In the genomic region with DNA sequence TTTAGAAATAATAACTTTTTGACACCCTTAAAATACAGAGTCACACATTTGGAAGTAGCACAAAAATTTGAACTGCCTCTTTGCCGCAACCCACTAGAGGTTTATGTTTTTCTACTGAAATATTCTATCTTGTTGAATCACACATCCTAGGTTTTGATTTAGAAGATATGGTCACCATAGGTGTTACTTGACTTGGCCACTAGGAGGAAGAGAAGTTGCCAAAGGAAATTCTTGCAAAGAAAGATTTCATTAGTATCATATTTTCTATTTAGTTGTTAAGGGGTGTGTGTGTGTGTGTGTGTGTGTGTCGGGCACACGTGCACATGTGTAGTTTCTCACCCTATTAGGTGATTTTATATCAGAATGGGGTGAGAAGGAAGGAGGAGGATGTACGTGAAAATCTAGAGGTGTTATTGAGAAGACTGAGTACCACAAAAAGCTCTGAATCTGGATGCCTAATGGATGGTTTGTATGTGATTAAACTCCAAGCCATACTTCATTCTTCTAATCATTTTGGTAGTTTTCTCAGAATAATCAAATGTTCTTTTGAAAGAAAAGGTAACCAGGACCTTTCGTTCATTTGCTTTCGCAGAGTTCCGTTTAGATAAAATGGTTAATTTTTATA, we compare ENCODE assay signal across 11 cellular contexts. TPM values are rescaled to one million over a fixed set of nuclear protein-coding genes. Genes with fewer than 3 reads are reported as not detected.
DNase-seq lines count a peak whose midpoint lies in the region; ATAC-seq and TF ChIP-seq lines count a peak whose summit lies in the region.
"Had no signal": no experiment of that assay in that cellular context is flagged by ENCODE, and none has a peak within 500 bp of the region (broad histone marks: within the 10 kb centered on the region; RNA-seq: fewer than 3 reads in every experiment).

No MANE protein-coding gene starts in this region.

- 0 out of 2 replicates have a peak, but pooled peaks cover 4% of the 10 kb centered on the region for H3F3A ChIP-seq in DOHH2 (ENCODE audit: control insufficient read depth, insufficient read depth)

- H3K9ac ChIP-seq in Karpas-422 (ENCODE audit: low read length) (no peak overlapping the region), mammary epithelial cell (ENCODE audit: insufficient read depth, low read length) (no peak overlapping the region)

- peak; percentile 49 for TF ChIP-seq CTCF in DOHH2 (IDR thresholded peaks at IDR 0.05; ENCODE audit: low read depth, low read length, poor library complexity, severe bottlenecking)
- TF ChIP-seq CTCF in mammary epithelial cell (conservative IDR thresholded peaks at IDR 0.05 in 1 of 2, IDR thresholded peaks at IDR 0.05 in 1 of 2; ENCODE audit: extremely low read depth in 1 of 2, insufficient read depth in 1 of 2, low read depth in 1 of 2, low read length in 2 of 2), result peak; percentile 47 to 48
- peak; percentile 51 for TF ChIP-seq CTCF in osteoblast (IDR thresholded peaks at IDR 0.05; ENCODE audit: extremely low read depth, low read depth, low read length)

- no peak overlapping the region for H3K27ac Mint-ChIP-seq in activated CD4-positive, alpha-beta memory T cell treated with anti-CD3 and anti-CD28 coated beads, Interleukin-2, amount 10 ng/mL, durations not matched to agents 7 days and 5 days

- H4K20me1 ChIP-seq in DOHH2 (ENCODE audit: control insufficient read depth, insufficient read depth, low read depth, low read length), result peaks cover 9% of the 10 kb centered on the region; the same call in 1 of the 2 replicates
- H4K20me1 ChIP-seq in Karpas-422 (ENCODE audit: insufficient read depth, low read depth, low read length), result no peaks in the 10 kb centered on the region
- H4K20me1 ChIP-seq in mammary epithelial cell (ENCODE audit: insufficient read depth, low read length), result peaks cover 2% of the 10 kb centered on the region
- H4K20me1 ChIP-seq in osteoblast (ENCODE audit: insufficient read depth, low read length), result peaks cover 56% of the 10 kb centered on the region

- peaks cover 3% of the 10 kb centered on the region for H3K36me3 Mint-ChIP-seq in activated CD4-positive, alpha-beta memory T cell treated with anti-CD3 and anti-CD28 coated beads, Interleukin-2, amount 10 ng/mL, durations not matched to agents 7 days and 5 days (ENCODE audit: low read depth)

- no peak overlapping the region for H2AFZ ChIP-seq in Karpas-422 (ENCODE audit: low read length)
- no peak overlapping the region for H2AFZ ChIP-seq in mammary epithelial cell (ENCODE audit: low read depth, low read length)
- no peak overlapping the region for H2AFZ ChIP-seq in osteoblast (ENCODE audit: low read length)

- POLR2A ChIA-PET in activated CD4-positive, alpha-beta memory T cell treated with anti-CD3 and anti-CD28 coated beads, Interleukin-2, amount 10 ng/mL, durations not matched to agents 7 days and 5 days (lab: Charles Lee), result no interaction called here

- no peak overlapping the region for H3K4me3 ChIP-seq in DOHH2 (ENCODE audit: low read length)
- H3K4me3 ChIP-seq in Karpas-422 (ENCODE audit: low read length), result no peak overlapping the region
- H3K4me3 ChIP-seq in mammary epithelial cell (replicated peaks in 1 of 3; ENCODE audit: insufficient read depth in 1 of 3, low read depth in 2 of 3, low read length in 3 of 3), result no peak overlapping the region
- no peak overlapping the region for H3K4me3 ChIP-seq in osteoblast (ENCODE audit: insufficient read depth, low read length)
- H3K4me3 ChIP-seq in aorta (ENCODE audit: low read length in 2 of 2), result no peak overlapping the region
- H3K4me3 ChIP-seq: SJSA1 had no signal

- no peaks in the 10 kb centered on the region for H3K9me3 ChIP-seq in DOHH2 (ENCODE audit: control insufficient read depth, insufficient read depth, low read length)
- H3K9me3 ChIP-seq in Karpas-422 (ENCODE audit: low read length), result no peaks in the 10 kb centered on the region
- no peaks in the 10 kb centered on the region for H3K9me3 ChIP-seq in mammary epithelial cell (replicated peaks; ENCODE audit: insufficient read depth, low read length)
- H3K9me3 ChIP-seq in osteoblast (ENCODE audit: low read depth, low read length), result no peaks in the 10 kb centered on the region
- H3K9me3 ChIP-seq in aorta (ENCODE audit: control insufficient read depth, low read length), result no peaks in the 10 kb centered on the region
- H3K9me3 ChIP-seq: SJSA1 had no signal

- no peaks in the 10 kb centered on the region for H3K9me3 Mint-ChIP-seq in activated CD4-positive, alpha-beta memory T cell treated with anti-CD3 and anti-CD28 coated beads, Interleukin-2, amount 10 ng/mL, durations not matched to agents 7 days and 5 days

- dilution Hi-C loops in mammary epithelial cell (cut with HindIII; ENCODE audit: low sequenced_read_pairs), result no loop called here

- H3K9me2 ChIP-seq in DOHH2 (replicated peaks; ENCODE audit: control insufficient read depth, low read length) (no peaks in the 10 kb centered on the region), Karpas-422 (replicated peaks; ENCODE audit: insufficient read depth, low read length) (no peaks in the 10 kb centered on the region)

- no peaks in the 10 kb centered on the region for H3K4me1 ChIP-seq in DOHH2 (ENCODE audit: control insufficient read depth, low read length)
- H3K4me1 ChIP-seq in Karpas-422 (ENCODE audit: low read length), result peaks cover 37% of the 10 kb centered on the region
- no peaks in the 10 kb centered on the region for H3K4me1 ChIP-seq in mammary epithelial cell (ENCODE audit: insufficient read depth, low read length)
- H3K4me1 ChIP-seq in osteoblast (ENCODE audit: insufficient read depth, low read length), result no peaks in the 10 kb centered on the region
- peaks cover 0 to 14% of the 10 kb centered on the region in 2 donors for H3K4me1 ChIP-seq in aorta (ENCODE audit: control insufficient read depth in 1 of 2, insufficient read depth in 2 of 2, low read length in 2 of 2)

- H3K4me3 Mint-ChIP-seq in activated CD4-positive, alpha-beta memory T cell treated with anti-CD3 and anti-CD28 coated beads, Interleukin-2, amount 10 ng/mL, durations not matched to agents 7 days and 5 days, result no peak overlapping the region

- H3K79me2 ChIP-seq in DOHH2 (ENCODE audit: control insufficient read depth, low read length) (peaks cover 91% of the 10 kb centered on the region), Karpas-422 (ENCODE audit: low read length) (peaks cover 100% of the 10 kb centered on the region), mammary epithelial cell (ENCODE audit: insufficient read depth, low read length) (peaks cover 81% of the 10 kb centered on the region), osteoblast (ENCODE audit: insufficient read depth, low read length) (peaks cover 82% of the 10 kb centered on the region)

- H3K27me3 ChIP-seq in DOHH2 (ENCODE audit: control insufficient read depth, low read length), result no peaks in the 10 kb centered on the region
- H3K27me3 ChIP-seq in Karpas-422 (ENCODE audit: low read length), result no peaks in the 10 kb centered on the region
- H3K27me3 ChIP-seq in mammary epithelial cell (ENCODE audit: insufficient read depth, low read length), result no peaks in the 10 kb centered on the region
- no peaks in the 10 kb centered on the region for H3K27me3 ChIP-seq in osteoblast (ENCODE audit: insufficient read depth, low read length)
- H3K27me3 ChIP-seq in aorta (ENCODE audit: control insufficient read depth in 1 of 2, insufficient read depth in 2 of 2, low read length in 1 of 2), result no peaks in the 10 kb centered on the region
- H3K27me3 ChIP-seq: SJSA1 had no signal

- H3K4me2 ChIP-seq in DOHH2 (ENCODE audit: low read length), result no peak overlapping the region
- no peak overlapping the region for H3K4me2 ChIP-seq in Karpas-422 (ENCODE audit: low read depth, low read length, poor library complexity, severe bottlenecking)
- no peak overlapping the region for H3K4me2 ChIP-seq in mammary epithelial cell (ENCODE audit: insufficient read depth, low read depth, low read length)
- no peak overlapping the region for H3K4me2 ChIP-seq in osteoblast (ENCODE audit: insufficient read depth, low read length)

- no TSS peak for BruUV-seq in mammary epithelial cell (replicated peaks; lab: Mats Ljungman, UMichigan)

- H3K36me3 ChIP-seq in DOHH2 (ENCODE audit: control insufficient read depth, low read length) (peaks cover 5% of the 10 kb centered on the region; the same call in 1 of the 2 replicates), Karpas-422 (ENCODE audit: insufficient read depth, low read length) (no peaks in the 10 kb centered on the region), mammary epithelial cell (ENCODE audit: insufficient read depth, low read length) (peaks cover 3% of the 10 kb centered on the region), osteoblast (ENCODE audit: insufficient read depth, low read length) (no peaks in the 10 kb centered on the region), aorta (ENCODE audit: control insufficient read depth in 1 of 2, insufficient read depth in 2 of 2, low read length in 1 of 2) (no peaks in the 10 kb centered on the region)

- H3K27me3 Mint-ChIP-seq in activated CD4-positive, alpha-beta memory T cell treated with anti-CD3 and anti-CD28 coated beads, Interleukin-2, amount 10 ng/mL, durations not matched to agents 7 days and 5 days, result no peaks in the 10 kb centered on the region

- H3K4me1 Mint-ChIP-seq in activated CD4-positive, alpha-beta memory T cell treated with anti-CD3 and anti-CD28 coated beads, Interleukin-2, amount 10 ng/mL, durations not matched to agents 7 days and 5 days, result peaks cover 2% of the 10 kb centered on the region

- WGBS in mammary epithelial cell (ENCODE audit: low coverage, missing lambda C conversion rate), result 96% methylated on average over 7 of the region's 7 CpGs
- 90 to 91% methylated on average over 7 of the region's 7 CpGs for WGBS in aorta, 2 donors

- DNase-seq in Karpas-422, result peak; percentile 61
- DNase-seq in mammary epithelial cell, result no peak
- DNase-seq in osteoblast (ENCODE audit: insufficient read length, low spot score, missing footprints), result no peak
- no peak for DNase-seq in activated CD4-positive, alpha-beta memory T cell treated with anti-CD3 and anti-CD28 coated beads, Interleukin-2, amount 10 ng/mL, durations not matched to agents 7 days and 5 days
- no peak for DNase-seq in NCI-H748 treated with DMSO at 0.1 percent for 48 hours (lab: John Stamatoyannopoulos, UW)
- no peak for DNase-seq in aorta
- DNase-seq: cortex of kidney, NCI-H187, posterior cingulate gyrus had no signal

- in situ Hi-C loops in mammary epithelial cell (cut with MboI; ENCODE audit: low sequenced_read_pairs in 2 of 2), result no loop called here

- intact Hi-C loops in mammary epithelial cell (cut with micrococcal nuclease), result no loop called here
- intact Hi-C loops in aorta (cut with DNase I), result no loop called here

- ATAC-seq in aorta (ENCODE audit: low FRiP score), result no peak

- no peak overlapping the region for H3K27ac ChIP-seq in DOHH2 (ENCODE audit: low read depth, low read length)
- H3K27ac ChIP-seq in Karpas-422 (ENCODE audit: low read length), result no peak overlapping the region
- H3K27ac ChIP-seq in mammary epithelial cell (ENCODE audit: insufficient read depth, low read depth, low read length), result no peak overlapping the region
- no peak overlapping the region for H3K27ac ChIP-seq in osteoblast (ENCODE audit: low read depth, low read length)
- H3K27ac ChIP-seq in aorta (ENCODE audit: low read depth in 1 of 2, low read length in 2 of 2), result no peak overlapping the region
- H3K27ac ChIP-seq: SJSA1 had no signal

- CTCF ChIA-PET in mammary epithelial cell (lab: Charles Lee; ENCODE audit: low non-redundant PET), result no interaction called here
- CTCF ChIA-PET in activated CD4-positive, alpha-beta memory T cell treated with anti-CD3 and anti-CD28 coated beads, Interleukin-2, amount 10 ng/mL, durations not matched to agents 7 days and 5 days (lab: Charles Lee), result interaction anchor here (1.2 kb wide), 2 partner anchors 14 to 238 kb away, joined by 3 to 4 read pairs; no protein-coding TSS in a partner anchor

RNA-seq across cellular contexts. Expression of a gene that starts 31.5 kb away (rescaled TPM):
- 114 and 174 TPM in 2 replicates for total RNA-seq in Karpas-422 (2014; rRNA removed; shearing (Covaris generic); ENCODE audit: low replicate concordance)
- 100 to 1,000 TPM in 1 of 2 donors, 10 to 100 TPM in 1; 52.7 to 102 TPM for total RNA-seq in mammary epithelial cell
- polyA plus RNA-seq in mammary epithelial cell, result 71.8 TPM
- polyA minus RNA-seq in mammary epithelial cell, result 6.9 TPM
- 109 and 112 TPM in 2 replicates for total RNA-seq in osteoblast
- 10 to 100 TPM; 46.7 to 48.7 TPM for total RNA-seq in activated CD4-positive, alpha-beta memory T cell treated with anti-CD3 and anti-CD28 coated beads, Interleukin-2, amount 10 ng/mL, durations not matched to agents 7 days and 5 days
- total RNA-seq in aorta, result 10 to 100 TPM; 61.2 to 73.7 TPM
- polyA plus RNA-seq in aorta, result 10 to 100 TPM; 77.3 to 94.0 TPM
